In the genomic region with DNA sequence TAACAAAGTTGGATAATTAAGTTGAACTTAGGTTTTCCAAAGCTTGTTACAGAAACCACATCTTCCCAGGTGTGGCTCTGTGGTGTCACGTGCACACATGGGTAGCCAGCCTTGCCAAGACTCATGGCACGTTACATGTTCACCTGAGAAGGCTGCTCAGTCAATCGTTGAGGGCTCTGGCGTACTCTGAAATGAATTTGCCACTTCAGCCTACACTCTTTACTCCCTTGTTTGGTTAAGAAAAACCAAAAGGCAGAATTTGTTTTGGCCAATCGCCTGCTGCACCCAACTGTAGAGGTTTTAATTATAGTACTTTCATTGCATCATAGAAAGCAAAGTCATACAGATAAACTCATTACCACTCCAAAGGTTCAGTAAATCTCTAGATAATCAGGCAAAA, we compare ENCODE assay signal across 17 cellular contexts.
DNase-seq lines count a peak whose midpoint lies in the region; ATAC-seq and TF ChIP-seq lines count a peak whose summit lies in the region.
"Had no signal": no experiment of that assay in that cellular context is flagged by ENCODE, and none has a peak within 500 bp of the region (broad histone marks: within the 10 kb centered on the region; RNA-seq: fewer than 3 reads in every experiment).

No MANE protein-coding gene starts in this region.

- H3K4me3 ChIP-seq in left lung (no peak overlapping the region), upper lobe of left lung (no peak overlapping the region)
- H3K4me3 ChIP-seq: gastroesophageal sphincter, suprapubic skin had no signal

- no peaks in the 10 kb centered on the region for H3K36me3 ChIP-seq in left lung
- no peaks in the 10 kb centered on the region for H3K36me3 ChIP-seq in upper lobe of left lung
- H3K36me3 ChIP-seq: gastroesophageal sphincter, suprapubic skin had no signal

- TF ChIP-seq POLR2A in upper lobe of left lung (IDR thresholded peaks at IDR 0.05) (no peak), GM18505 (IDR thresholded peaks at IDR 0.05; ENCODE audit: borderline replicate concordance, extremely low read depth, insufficient read depth, insufficient read length) (no peak)

- intact Hi-C loops in left lung (cut with DNase I) = no loop called here

- 56 to 79% methylated on average over 5 of the region's 5 CpGs for WGBS in upper lobe of left lung, 2 donors

- peaks cover 5 to 8% of the 10 kb centered on the region in 2 donors for H3K4me1 ChIP-seq in left lung
- peaks cover 0 to 20% (median 16%) of the 10 kb centered on the region in 4 donors for H3K4me1 ChIP-seq in upper lobe of left lung

- no peak for TF ChIP-seq EP300 in upper lobe of left lung (IDR thresholded peaks at IDR 0.05)

- no peak for ATAC-seq in SK-N-SH treated with all-trans-retinoic acid at 6 μM for 48 hours
- ATAC-seq in left lung = peak; percentile 90
- peak; percentile 35 to 85 for ATAC-seq in upper lobe of left lung (ENCODE audit: low FRiP score in 2 of 2)
- no peak for ATAC-seq in HG03108 (IDR thresholded peaks at IDR 0.05; ENCODE audit: unreplicated experiment)
- ATAC-seq in GM21786 (IDR thresholded peaks at IDR 0.05; ENCODE audit: unreplicated experiment) = no peak
- no peak for ATAC-seq in GM18505 (IDR thresholded peaks at IDR 0.05; ENCODE audit: unreplicated experiment)

- H3K27ac ChIP-seq in left lung (peak overlapping the region in 1 of 2 donors; percentile 26), upper lobe of left lung (no peak overlapping the region)
- H3K27ac ChIP-seq: suprapubic skin had no signal

- DNase-seq in NCI-H2107 treated with DMSO at 0.1 percent for 48 hours (lab: John Stamatoyannopoulos, UW; ENCODE audit: unreplicated experiment) = peak; percentile 44
- no peak for DNase-seq in NCI-H2107 (lab: John Stamatoyannopoulos, UW)
- peak in 1 of 2 donors; percentile 70 for DNase-seq in left lung
- DNase-seq in upper lobe of left lung = peak in 1 of 2 donors; percentile 77
- DNase-seq: activated CD4-positive, alpha-beta T cell treated with anti-CD3 and anti-CD28 coated beads, Interleukin-2, amount 50 U/mL, for 1 hour; activated naive CD8-positive, alpha-beta T cell treated with anti-CD3 and anti-CD28 coated beads for 36 hours; activated T-cell treated with anti-CD3 and anti-CD28 coated beads, Interleukin-2, amount 50 U/mL, for 24 hours; CD4-positive, alpha-beta T cell; H7; right cardiac atrium; stimulated activated CD4-positive, alpha-beta T cell treated with anti-CD3 and anti-CD28 coated beads, Interleukin-2, amount 100 ng/mL, for 24 hours had no signal

- H3K27me3 ChIP-seq in left lung (no peaks in the 10 kb centered on the region), upper lobe of left lung (no peaks in the 10 kb centered on the region)
- H3K27me3 ChIP-seq: gastroesophageal sphincter, suprapubic skin had no signal

- no peaks in the 10 kb centered on the region for H3K9me3 ChIP-seq in left lung
- no peaks in the 10 kb centered on the region for H3K9me3 ChIP-seq in upper lobe of left lung
- H3K9me3 ChIP-seq: gastroesophageal sphincter, suprapubic skin had no signal

- TF ChIP-seq CTCF in left lung (IDR thresholded peaks at IDR 0.05) = no peak
- TF ChIP-seq CTCF in upper lobe of left lung (IDR thresholded peaks at IDR 0.05) = no peak

TF ChIP-seq in SK-N-SH treated with all-trans-retinoic acid at 6 μM for 48 hours, 23 proteins besides CTCF, POLR2A, EP300 and RAD21:
- TF ChIP-seq OSR1 (CRISPR knock-in tag; IDR thresholded peaks at IDR 0.05) (no peak), ISL1 (CRISPR knock-in tag; IDR thresholded peaks at IDR 0.05) (peak; percentile 39), ZC3H10 (CRISPR knock-in tag; IDR thresholded peaks at IDR 0.05) (no peak)

Comparison
In these comparisons a context has a peak if more than half of its experiments do, and no peak if none do; other contexts are left out.
1. ATAC-seq: peak in left lung (single experiment) and upper lobe of left lung (2 of 2); none in SK-N-SH treated with all-trans-retinoic acid at 6 μM for 48 hours (single experiment), HG03108 (single experiment), GM21786 (single experiment) and GM18505 (single experiment).